Comparison of ENCODE assay signal across 34 cellular contexts in genomic region chr1:230668227-230668626, GRCh38. TPM values are rescaled to one million over a fixed set of nuclear protein-coding genes. Genes with fewer than 3 reads are reported as not detected.
"Had no signal": no experiment of that assay in that cellular context is flagged by ENCODE, and none has a peak within 500 bp of the region (broad histone marks: within the 10 kb centered on the region; RNA-seq: fewer than 3 reads in every experiment).

No MANE protein-coding gene starts in this region.

- H3K4me1 ChIP-seq: ascending aorta, breast epithelium, heart right ventricle had no signal

- H3K27me3 Mint-ChIP-seq: activated B cell treated with CpG ODN at 0.5 μM for 24 hours; activated CD8-positive, alpha-beta T cell treated with anti-CD3 and anti-CD28 coated beads for 36 hours; activated naive CD4-positive, alpha-beta T cell treated with anti-CD3 and anti-CD28 coated beads, Interleukin-2, amount 50 U/mL, for 24 hours; activated naive CD8-positive, alpha-beta T cell treated with anti-CD3 and anti-CD28 coated beads for 36 hours; activated naive CD8-positive, alpha-beta T cell treated with anti-CD3 and anti-CD28 coated beads, Interleukin-2, amount 50 U/mL, for 24 hours; brain; dendritic cell treated with granulocyte-macrophage colony-stimulating factor and Interleukin-4, amounts not matched to agents 40 ng/mL and 50 ng/mL, for 4 days had no signal

- H3K9me3 Mint-ChIP-seq: activated B cell treated with CpG ODN at 0.5 μM for 24 hours; activated CD8-positive, alpha-beta T cell treated with anti-CD3 and anti-CD28 coated beads for 36 hours; activated naive CD4-positive, alpha-beta T cell treated with anti-CD3 and anti-CD28 coated beads for 36 hours; activated naive CD4-positive, alpha-beta T cell treated with anti-CD3 and anti-CD28 coated beads, Interleukin-2, amount 50 U/mL, for 24 hours; activated naive CD8-positive, alpha-beta T cell treated with anti-CD3 and anti-CD28 coated beads for 36 hours; activated naive CD8-positive, alpha-beta T cell treated with anti-CD3 and anti-CD28 coated beads, Interleukin-2, amount 50 U/mL, for 24 hours; activated T-helper 1 cell treated with anti-CD3 and anti-CD28 coated beads, Interleukin-12 subunit alpha, Interleukin-12 subunit beta, Interleukin-2, Interleukin-4 antibody, amounts not matched to agents 30 ng/mL and 10 ng/mL and 1 ng/mL, durations not matched to agents 14 hours and 24 hours and 36 hours; activated T-helper 2 cell treated with anti-CD3 and anti-CD28 coated beads, Interferon-gamma antibody, Interleukin-2, Interleukin-4, amounts not matched to agents 10 μg/mL and 5 μg/mL and 100 μg/mL, durations not matched to agents 14 hours and 24 hours and 36 hours; brain; dendritic cell treated with granulocyte-macrophage colony-stimulating factor and Interleukin-4, amounts not matched to agents 40 ng/mL and 50 ng/mL, for 4 days; endodermal cell; T-helper 1 cell treated with Interleukin-12 subunit alpha and Interleukin-12 subunit beta and Interleukin-4 antibody, amounts not matched to agents 30 μg/mL and 1 μg/mL, for 36 hours; T-helper 2 cell treated with Interferon-gamma antibody and Interleukin-4, amounts not matched to agents 5 μg/mL and 100 μg/mL, for 36 hours had no signal

- H3K4me1 Mint-ChIP-seq: activated B cell treated with CpG ODN at 0.5 μM for 24 hours; activated naive CD4-positive, alpha-beta T cell treated with anti-CD3 and anti-CD28 coated beads, Interleukin-2, amount 50 U/mL, for 24 hours; activated naive CD8-positive, alpha-beta T cell treated with anti-CD3 and anti-CD28 coated beads for 36 hours; activated naive CD8-positive, alpha-beta T cell treated with anti-CD3 and anti-CD28 coated beads, Interleukin-2, amount 50 U/mL, for 24 hours; brain; endodermal cell had no signal

- H3K9me3 ChIP-seq: ascending aorta, breast epithelium, heart right ventricle had no signal

- H3K27ac ChIP-seq: ascending aorta, breast epithelium, cardiac muscle cell, coronary artery, heart right ventricle, hepatocyte, WERI-Rb-1 had no signal

- H3K4me3 Mint-ChIP-seq: activated B cell treated with CpG ODN at 0.5 μM for 24 hours; activated CD8-positive, alpha-beta T cell treated with anti-CD3 and anti-CD28 coated beads for 36 hours; activated naive CD4-positive, alpha-beta T cell treated with anti-CD3 and anti-CD28 coated beads for 36 hours; activated naive CD4-positive, alpha-beta T cell treated with anti-CD3 and anti-CD28 coated beads, Interleukin-2, amount 50 U/mL, for 24 hours; activated naive CD8-positive, alpha-beta T cell treated with anti-CD3 and anti-CD28 coated beads for 36 hours; activated naive CD8-positive, alpha-beta T cell treated with anti-CD3 and anti-CD28 coated beads, Interleukin-2, amount 50 U/mL, for 24 hours; activated T-helper 1 cell treated with anti-CD3 and anti-CD28 coated beads, Interleukin-12 subunit alpha, Interleukin-12 subunit beta, Interleukin-2, Interleukin-4 antibody, amounts not matched to agents 30 ng/mL and 10 ng/mL and 1 ng/mL, durations not matched to agents 14 hours and 24 hours and 36 hours; brain; dendritic cell treated with granulocyte-macrophage colony-stimulating factor and Interleukin-4, amounts not matched to agents 40 ng/mL and 50 ng/mL, for 4 days; endodermal cell; T-helper 1 cell treated with Interleukin-12 subunit alpha and Interleukin-12 subunit beta and Interleukin-4 antibody, amounts not matched to agents 30 μg/mL and 1 μg/mL, for 36 hours; T-helper 2 cell treated with Interferon-gamma antibody and Interleukin-4, amounts not matched to agents 5 μg/mL and 100 μg/mL, for 36 hours had no signal

- ATAC-seq: activated CD4-positive, CD25-positive, alpha-beta regulatory T cell treated with anti-CD3 and anti-CD28 coated beads, Interleukin-2, amount 50 U/mL, for 24 hours; activated CD8-positive, alpha-beta T cell treated with anti-CD3 and anti-CD28 coated beads for 36 hours; activated naive CD8-positive, alpha-beta T cell treated with anti-CD3 and anti-CD28 coated beads, Interleukin-2, amount 50 U/mL, for 24 hours; esophagus mucosa; heart right ventricle had no signal

- H3K27me3 ChIP-seq: ascending aorta, breast epithelium, cardiac muscle cell, dorsolateral prefrontal cortex, heart right ventricle, hepatocyte had no signal

- H3K27ac Mint-ChIP-seq: activated B cell treated with CpG ODN at 0.5 μM for 24 hours; activated CD8-positive, alpha-beta T cell treated with anti-CD3 and anti-CD28 coated beads for 36 hours; activated naive CD4-positive, alpha-beta T cell treated with anti-CD3 and anti-CD28 coated beads for 36 hours; activated naive CD4-positive, alpha-beta T cell treated with anti-CD3 and anti-CD28 coated beads, Interleukin-2, amount 50 U/mL, for 24 hours; activated naive CD8-positive, alpha-beta T cell treated with anti-CD3 and anti-CD28 coated beads for 36 hours; activated naive CD8-positive, alpha-beta T cell treated with anti-CD3 and anti-CD28 coated beads, Interleukin-2, amount 50 U/mL, for 24 hours; activated T-helper 1 cell treated with anti-CD3 and anti-CD28 coated beads, Interleukin-12 subunit alpha, Interleukin-12 subunit beta, Interleukin-2, Interleukin-4 antibody, amounts not matched to agents 30 ng/mL and 10 ng/mL and 1 ng/mL, durations not matched to agents 14 hours and 24 hours and 36 hours; activated T-helper 2 cell treated with anti-CD3 and anti-CD28 coated beads, Interferon-gamma antibody, Interleukin-2, Interleukin-4, amounts not matched to agents 10 μg/mL and 5 μg/mL and 100 μg/mL, durations not matched to agents 14 hours and 24 hours and 36 hours; brain; dendritic cell treated with granulocyte-macrophage colony-stimulating factor and Interleukin-4, amounts not matched to agents 40 ng/mL and 50 ng/mL, for 4 days; endodermal cell; T-helper 1 cell treated with Interleukin-12 subunit alpha and Interleukin-12 subunit beta and Interleukin-4 antibody, amounts not matched to agents 30 μg/mL and 1 μg/mL, for 36 hours; T-helper 2 cell treated with Interferon-gamma antibody and Interleukin-4, amounts not matched to agents 5 μg/mL and 100 μg/mL, for 36 hours had no signal

- DNase-seq: activated B cell treated with CpG ODN at 0.5 μM for 24 hours; activated CD4-positive, alpha-beta T cell treated with anti-CD3 and anti-CD28 coated beads for 48 hours; activated CD4-positive, alpha-beta T cell treated with anti-CD3 and anti-CD28 coated beads, Interleukin-2, amount 50 U/mL, for 1 hour; activated CD4-positive, alpha-beta T cell treated with anti-CD3 and anti-CD28 coated beads, Interleukin-2, amount 50 U/mL, for 48 hours; activated CD8-positive, alpha-beta memory T cell treated with anti-CD3 and anti-CD28 coated beads for 24 hours; activated CD8-positive, alpha-beta T cell treated with anti-CD3 and anti-CD28 coated beads for 36 hours; activated effector memory CD4-positive, alpha-beta T cell treated with anti-CD3 and anti-CD28 coated beads, Interleukin-2, amount 50 U/mL, for 16 hours; activated naive CD4-positive, alpha-beta T cell treated with anti-CD3 and anti-CD28 coated beads for 36 hours; activated naive CD8-positive, alpha-beta T cell treated with anti-CD3 and anti-CD28 coated beads for 36 hours; activated naive CD8-positive, alpha-beta T cell treated with anti-CD3 and anti-CD28 coated beads, Interleukin-2, amount 50 U/mL, for 24 hours; activated T-cell treated with anti-CD3 and anti-CD28 coated beads, Interleukin-2, amount 50 U/mL, for 48 hours; central memory CD4-positive, alpha-beta T cell; dorsolateral prefrontal cortex; effector memory CD4-positive, alpha-beta T cell; endodermal cell; foreskin fibroblast; heart right ventricle; T1000; WERI-Rb-1 had no signal

- H2AFZ ChIP-seq: hepatocyte had no signal

- FAIRE-seq: frontal cortex had no signal

- H3K4me2 ChIP-seq: hepatocyte had no signal

- H3K4me3 ChIP-seq: ascending aorta, breast epithelium, cardiac muscle cell, coronary artery, dorsolateral prefrontal cortex, heart right ventricle, hepatocyte had no signal

RNA-seq across cellular contexts. Expression of gene AGT, which starts 45.7 kb away (rescaled TPM):
- total RNA-seq: activated B cell treated with CpG ODN at 0.5 μM for 24 hours; activated CD8-positive, alpha-beta T cell treated with anti-CD3 and anti-CD28 coated beads for 36 hours; activated naive CD4-positive, alpha-beta T cell treated with anti-CD3 and anti-CD28 coated beads for 36 hours; activated naive CD8-positive, alpha-beta T cell treated with anti-CD3 and anti-CD28 coated beads for 36 hours; activated T-helper 1 cell treated with anti-CD3 and anti-CD28 coated beads, Interleukin-12 subunit alpha, Interleukin-12 subunit beta, Interleukin-2, Interleukin-4 antibody, amounts not matched to agents 30 ng/mL and 10 ng/mL and 1 ng/mL, durations not matched to agents 14 hours and 24 hours and 36 hours; activated T-helper 2 cell treated with anti-CD3 and anti-CD28 coated beads, Interferon-gamma antibody, Interleukin-2, Interleukin-4, amounts not matched to agents 10 μg/mL and 5 μg/mL and 100 μg/mL, durations not matched to agents 14 hours and 24 hours and 36 hours; endodermal cell had no signal
